10 cellular contexts compared by ENCODE assay signal in the genomic region with DNA sequence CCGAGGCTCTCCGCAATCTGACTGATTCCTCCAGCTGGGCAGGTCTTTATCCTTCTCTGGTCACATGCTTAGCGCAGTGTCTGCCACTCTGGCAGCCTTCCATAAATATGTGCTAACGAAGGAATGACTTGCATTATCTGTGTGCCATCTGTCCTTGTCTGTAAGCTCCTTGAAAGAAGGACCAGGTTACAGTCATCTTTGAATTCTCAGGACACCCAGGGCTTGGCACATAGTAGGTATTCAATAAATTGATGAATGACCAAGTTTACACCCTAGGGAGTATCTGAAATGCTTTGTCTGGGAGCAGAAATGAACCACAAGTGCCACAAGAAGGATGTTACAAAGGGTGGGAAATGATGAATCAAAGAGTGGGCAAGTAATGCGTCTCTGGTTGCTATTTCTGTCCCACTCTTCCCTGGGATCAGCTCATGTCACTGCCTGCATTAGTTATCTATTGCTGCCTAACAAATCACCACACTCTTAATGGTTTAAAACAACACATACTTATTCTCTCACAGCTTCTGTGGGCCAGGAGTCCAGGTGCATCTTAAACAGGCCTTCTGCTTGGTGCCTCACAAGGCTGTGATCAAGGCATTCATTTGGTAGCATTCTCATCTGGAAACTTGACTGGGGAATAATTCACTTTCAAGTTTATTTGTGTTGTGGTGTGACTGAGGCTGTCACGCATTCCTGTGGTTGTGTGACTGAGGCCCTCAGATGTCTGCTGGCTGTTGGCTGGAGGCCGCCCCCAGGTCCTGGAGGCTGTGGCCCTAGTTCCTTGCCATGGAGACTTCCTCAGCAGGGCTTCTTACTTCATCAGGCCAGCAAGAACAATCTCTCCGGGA. TPM values are rescaled to one million over a fixed set of nuclear protein-coding genes. Genes with fewer than 3 reads are reported as not detected.
DNase-seq lines count a peak whose midpoint lies in the region; ATAC-seq and TF ChIP-seq lines count a peak whose summit lies in the region.
"Had no signal": no experiment of that assay in that cellular context is flagged by ENCODE, and none has a peak within 500 bp of the region (broad histone marks: within the 10 kb centered on the region; RNA-seq: fewer than 3 reads in every experiment).

No MANE protein-coding gene starts in this region.

- H3K27ac ChIP-seq in BLaER1 (no peak overlapping the region), SK-N-SH (ENCODE audit: low read depth in 2 of 2, low read length in 1 of 2) (no peak overlapping the region), aorta (ENCODE audit: low read depth in 1 of 2, low read length in 2 of 2) (no peak overlapping the region)

- TF ChIP-seq RAD21 in SK-N-SH (IDR thresholded peaks at IDR 0.05; ENCODE audit: low read length): no peak

- H3K4me3 ChIP-seq in BLaER1 (no peak overlapping the region), SK-N-SH (ENCODE audit: low read depth in 2 of 2, low read length in 1 of 2) (no peak overlapping the region), aorta (ENCODE audit: low read length in 2 of 2) (no peak overlapping the region)

- POLR2A ChIA-PET in SK-N-SH (lab: Yijun Ruan, JAX): no interaction called here

- intact Hi-C loops in aorta (cut with DNase I): no loop called here

- TF ChIP-seq CTCF in SK-N-SH (IDR thresholded peaks at IDR 0.05): no peak

- H3F3A ChIP-seq in SK-N-SH (replicated peaks; ENCODE audit: insufficient read depth): no peaks in the 10 kb centered on the region

- TF ChIP-seq EP300 in SK-N-SH (IDR thresholded peaks at IDR 0.05; ENCODE audit: borderline replicate concordance in 1 of 2, low read depth in 1 of 2, low read length in 1 of 2): no peak

- H3K36me3 ChIP-seq in BLaER1 (no peaks in the 10 kb centered on the region), SK-N-SH (replicated peaks in 1 of 2; ENCODE audit: control insufficient read depth in 1 of 2, insufficient read depth in 2 of 2, low read length in 1 of 2) (no peaks in the 10 kb centered on the region), aorta (ENCODE audit: control insufficient read depth in 1 of 2, insufficient read depth in 2 of 2, low read length in 1 of 2) (no peaks in the 10 kb centered on the region)

- 61% methylated on average over 8 of the region's 8 CpGs for WGBS in SK-N-SH (ENCODE audit: low lambda C conversion rate)
- WGBS in aorta, 2 donors: 82 to 85% methylated on average over 8 of the region's 8 CpGs

- H3K79me2 ChIP-seq in SK-N-SH (ENCODE audit: insufficient read depth): no peaks in the 10 kb centered on the region

- no peak overlapping the region for H3K9ac ChIP-seq in BLaER1
- no peak overlapping the region for H3K9ac ChIP-seq in SK-N-SH

- peaks cover 26% of the 10 kb centered on the region for H3K9me3 ChIP-seq in BLaER1
- H3K9me3 ChIP-seq in SK-N-SH: no peaks in the 10 kb centered on the region
- H3K9me3 ChIP-seq in aorta (ENCODE audit: control insufficient read depth, low read length): no peaks in the 10 kb centered on the region

- CTCF ChIA-PET in SK-N-SH (lab: Yijun Ruan, JAX): interaction anchor here (0.7 kb wide), 1 partner anchor 53 kb away, joined by 5 read pairs; no protein-coding TSS in a partner anchor

- ATAC-seq in GM19351 (IDR thresholded peaks at IDR 0.05; ENCODE audit: unreplicated experiment): peak; percentile 63
- ATAC-seq in aorta (ENCODE audit: low FRiP score): no peak

- DNase-seq in HK-2 (ENCODE audit: unreplicated experiment) (peak; percentile 46), cerebellar cortex (ENCODE audit: low spot score) (peak; percentile 75), SK-N-SH (no peak), SK-N-DZ (ENCODE audit: low spot score) (no peak), aorta (no peak), NCI-H510A (lab: John Stamatoyannopoulos, UW) (no peak)
- DNase-seq: activated T-cell treated with anti-CD3 and anti-CD28 coated beads, Interleukin-2, amount 50 U/mL, for 4 hours; NCI-H1436 had no signal

- H3K4me1 ChIP-seq in BLaER1 (peaks cover 21% of the 10 kb centered on the region), SK-N-SH (ENCODE audit: control insufficient read depth in 1 of 2, insufficient read depth in 2 of 2, low read depth in 1 of 2, low read length in 1 of 2) (no peaks in the 10 kb centered on the region; a peak in 1 of 4 replicates), aorta (ENCODE audit: control insufficient read depth in 1 of 2, insufficient read depth in 2 of 2, low read length in 2 of 2) (no peaks in the 10 kb centered on the region)

- H3K27me3 ChIP-seq in BLaER1 (no peaks in the 10 kb centered on the region), SK-N-SH (ENCODE audit: insufficient read depth) (no peaks in the 10 kb centered on the region; the same call in 1 of the 2 replicates), aorta (ENCODE audit: control insufficient read depth in 1 of 2, insufficient read depth in 2 of 2, low read length in 1 of 2) (no peaks in the 10 kb centered on the region)

- H3K4me2 ChIP-seq in BLaER1 (peak overlapping the region; percentile 15; the same call in 1 of the 2 replicates), SK-N-SH (no peak overlapping the region)

- H3K9me2 ChIP-seq in SK-N-SH: no peaks in the 10 kb centered on the region

- no peaks in the 10 kb centered on the region for H4K20me1 ChIP-seq in BLaER1
- no peaks in the 10 kb centered on the region for H4K20me1 ChIP-seq in SK-N-SH (ENCODE audit: insufficient read depth)

- H2AFZ ChIP-seq in SK-N-SH (ENCODE audit: low read depth): no peak overlapping the region

TF ChIP-seq in SK-N-SH, 30 proteins besides CTCF, POLR2A, EP300 and RAD21:
- TF ChIP-seq TEAD4 (IDR thresholded peaks at IDR 0.05; ENCODE audit: borderline replicate concordance, insufficient read depth) (no peak), NFIC (IDR thresholded peaks at IDR 0.05; ENCODE audit: borderline replicate concordance) (no peak), TCF12 (IDR thresholded peaks at IDR 0.05) (no peak), SIN3A (IDR thresholded peaks at IDR 0.05; ENCODE audit: borderline replicate concordance, low read depth, low read length) (no peak), CHD2 (IDR thresholded peaks at IDR 0.05; ENCODE audit: low read length, partially characterized antibody) (no peak), RFX5 (IDR thresholded peaks at IDR 0.05; ENCODE audit: low read length) (no peak), ELF1 (IDR thresholded peaks at IDR 0.05) (no peak), GABPA (IDR thresholded peaks at IDR 0.05; ENCODE audit: low read depth) (no peak)
- TF ChIP-seq, protein P1, sequence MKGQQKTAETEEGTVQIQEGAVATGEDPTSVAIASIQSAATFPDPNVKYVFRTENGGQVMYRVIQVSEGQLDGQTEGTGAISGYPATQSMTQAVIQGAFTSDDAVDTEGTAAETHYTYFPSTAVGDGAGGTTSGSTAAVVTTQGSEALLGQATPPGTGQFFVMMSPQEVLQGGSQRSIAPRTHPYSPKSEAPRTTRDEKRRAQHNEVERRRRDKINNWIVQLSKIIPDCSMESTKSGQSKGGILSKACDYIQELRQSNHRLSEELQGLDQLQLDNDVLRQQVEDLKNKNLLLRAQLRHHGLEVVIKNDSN (IDR thresholded peaks at IDR 0.05; ENCODE audit: borderline replicate concordance, low read depth): no peak
- TF ChIP-seq, protein P2, sequence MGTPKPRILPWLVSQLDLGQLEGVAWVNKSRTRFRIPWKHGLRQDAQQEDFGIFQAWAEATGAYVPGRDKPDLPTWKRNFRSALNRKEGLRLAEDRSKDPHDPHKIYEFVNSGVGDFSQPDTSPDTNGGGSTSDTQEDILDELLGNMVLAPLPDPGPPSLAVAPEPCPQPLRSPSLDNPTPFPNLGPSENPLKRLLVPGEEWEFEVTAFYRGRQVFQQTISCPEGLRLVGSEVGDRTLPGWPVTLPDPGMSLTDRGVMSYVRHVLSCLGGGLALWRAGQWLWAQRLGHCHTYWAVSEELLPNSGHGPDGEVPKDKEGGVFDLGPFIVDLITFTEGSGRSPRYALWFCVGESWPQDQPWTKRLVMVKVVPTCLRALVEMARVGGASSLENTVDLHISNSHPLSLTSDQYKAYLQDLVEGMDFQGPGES (IDR thresholded peaks at IDR 0.05; ENCODE audit: low read depth, low read length): no peak
- TF ChIP-seq, protein P3, sequence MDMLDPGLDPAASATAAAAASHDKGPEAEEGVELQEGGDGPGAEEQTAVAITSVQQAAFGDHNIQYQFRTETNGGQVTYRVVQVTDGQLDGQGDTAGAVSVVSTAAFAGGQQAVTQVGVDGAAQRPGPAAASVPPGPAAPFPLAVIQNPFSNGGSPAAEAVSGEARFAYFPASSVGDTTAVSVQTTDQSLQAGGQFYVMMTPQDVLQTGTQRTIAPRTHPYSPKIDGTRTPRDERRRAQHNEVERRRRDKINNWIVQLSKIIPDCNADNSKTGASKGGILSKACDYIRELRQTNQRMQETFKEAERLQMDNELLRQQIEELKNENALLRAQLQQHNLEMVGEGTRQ (IDR thresholded peaks at IDR 0.05; ENCODE audit: borderline replicate concordance, low read depth, low read length): no peak

RNA-seq across cellular contexts. Expression of a gene that starts 16.6 kb away (rescaled TPM):
- not detected in 2 replicates for polyA plus RNA-seq in SK-N-SH (2012; rRNA removed)
- polyA plus RNA-seq in SK-N-SH (2012; cell fraction: cytosol; rRNA removed): not detected in 2 replicates
- polyA plus RNA-seq in SK-N-SH (2012; cell fraction: nucleus; rRNA removed): not detected in 2 replicates
- 0.56 TPM in 1 of 2 replicates, not detected in the other for polyA plus RNA-seq in SK-N-DZ (2014; cell fraction: cytosol; rRNA removed)
- not detected in 2 replicates for polyA plus RNA-seq in SK-N-DZ (2014; cell fraction: nucleus; rRNA removed)
- total RNA-seq in aorta: not detected
- polyA plus RNA-seq in aorta: 1 to 10 TPM in 1 of 2 donors, under 1 TPM in 1; 0.54 to 8.8 TPM
- total RNA-seq: activated T-cell treated with anti-CD3 and anti-CD28 coated beads, Interleukin-2, amount 50 U/mL, for 4 hours had no signal

Comparison
In these comparisons a context has a peak if more than half of its experiments do, and no peak if none do; other contexts are left out.
1. DNase-seq: peak in HK-2 (single experiment) and cerebellar cortex (single experiment); none in SK-N-SH (single experiment), SK-N-DZ (single experiment), aorta (0 of 2) and NCI-H510A (single experiment).